ENCODE assay signal across 1 cellular context in the genomic region with DNA sequence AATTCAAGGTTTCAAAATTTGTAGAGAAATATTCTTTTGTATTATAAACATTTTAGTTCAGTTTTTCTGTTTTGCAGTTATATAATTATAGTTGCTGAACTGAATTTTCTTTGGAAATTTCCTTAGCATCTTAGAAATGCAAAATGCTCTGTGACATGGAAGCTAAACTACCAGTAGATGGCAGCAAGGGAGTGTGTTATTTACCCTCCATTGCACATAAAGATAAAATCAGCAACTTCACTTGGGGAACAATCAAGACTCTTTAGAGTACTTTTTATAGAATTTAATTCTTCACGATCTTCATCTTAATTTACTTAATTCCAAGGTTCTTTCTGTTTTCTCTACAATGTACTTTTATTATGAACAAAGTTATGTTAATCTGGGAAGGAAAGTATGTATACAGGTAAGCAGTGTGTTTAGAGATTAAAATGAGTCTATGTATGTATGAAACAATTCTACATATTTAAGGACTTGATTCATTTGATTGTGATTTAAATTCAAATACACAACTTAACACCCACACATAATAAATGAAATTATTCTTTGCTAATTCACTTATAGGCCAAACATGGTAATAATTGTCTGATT.
TF ChIP-seq lines count a peak whose summit lies in the region.

No MANE protein-coding gene starts in this region.

TF ChIP-seq in H1, 55 proteins besides CTCF, POLR2A, EP300 and RAD21 (continued from another document):
- TF ChIP-seq CHD7 (IDR thresholded peaks at IDR 0.05; ENCODE audit: insufficient replicate concordance, low read length) = peak; percentile 63
